ENCODE assay signal across 20 cellular contexts in the genomic region with DNA sequence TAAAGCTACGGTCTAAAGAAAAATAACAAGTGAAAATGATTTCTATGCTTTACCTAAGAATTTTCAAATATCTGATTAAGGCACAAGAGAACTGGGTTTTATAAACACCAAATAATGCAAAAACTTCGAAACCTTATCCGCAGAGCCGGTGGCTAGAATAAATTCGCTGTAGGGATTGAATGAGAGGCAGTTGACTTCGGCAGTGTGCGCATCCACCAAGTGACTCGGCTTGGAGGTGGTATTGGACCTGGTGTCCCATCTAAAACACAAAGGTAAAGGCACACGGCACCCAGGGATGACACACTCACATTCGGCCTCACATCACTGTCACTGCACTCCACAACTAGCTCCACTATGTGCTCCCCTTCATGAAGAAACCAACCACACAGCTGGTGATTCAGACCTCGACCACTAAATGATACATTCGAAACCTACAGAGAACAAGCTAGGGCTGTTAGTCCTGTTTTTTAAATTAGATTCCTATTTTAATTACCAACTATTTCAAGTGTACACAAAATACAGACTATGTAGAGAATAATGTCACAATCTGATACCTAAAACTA. TPM values are rescaled to one million over a fixed set of nuclear protein-coding genes. Genes with fewer than 3 reads are reported as not detected.
DNase-seq lines count a peak whose midpoint lies in the region; ATAC-seq and TF ChIP-seq lines count a peak whose summit lies in the region.
"Had no signal": no experiment of that assay in that cellular context is flagged by ENCODE, and none has a peak within 500 bp of the region (broad histone marks: within the 10 kb centered on the region; RNA-seq: fewer than 3 reads in every experiment).

No MANE protein-coding gene starts in this region.

- H4K20me1 ChIP-seq in HCT116 (ENCODE audit: insufficient read depth), result no peaks in the 10 kb centered on the region

- H3K4me1 ChIP-seq in cardiac muscle cell (ENCODE audit: low read depth) (no peaks in the 10 kb centered on the region), HCT116 (ENCODE audit: control insufficient read depth in 1 of 2, insufficient read depth in 2 of 2, low read length in 2 of 2) (peaks cover 0 to 13% of the 10 kb centered on the region in 2 experiments; a peak in 1 of 4 replicates)
- H3K4me1 ChIP-seq: body of pancreas, neural progenitor cell, psoas muscle, stomach had no signal

- no peak overlapping the region for H3K27ac Mint-ChIP-seq in stimulated activated naive CD8-positive, alpha-beta T cell treated with anti-CD3 and anti-CD28 coated beads, Interleukin-15, amount 100 ng/mL, for 72 hours
- H3K27ac Mint-ChIP-seq: endodermal cell, neural progenitor cell had no signal

- no peak overlapping the region for H3K9ac ChIP-seq in HCT116 (ENCODE audit: low read length)
- H3K9ac ChIP-seq: neural progenitor cell had no signal

- H3K9me2 ChIP-seq in HCT116 (ENCODE audit: insufficient read depth), result no peaks in the 10 kb centered on the region

- TSS peak; percentile 24 for BruUV-seq in HCT116 (replicated peaks; lab: Mats Ljungman, UMichigan)

- peaks cover 42% of the 10 kb centered on the region for H3K4me1 Mint-ChIP-seq in stimulated activated naive CD8-positive, alpha-beta T cell treated with anti-CD3 and anti-CD28 coated beads, Interleukin-15, amount 100 ng/mL, for 72 hours
- H3K4me1 Mint-ChIP-seq: endodermal cell had no signal

- DNase-seq in cardiac muscle cell (ENCODE audit: low read depth in 1 of 2, low spot score in 1 of 2) (no peak), Right ventricle myocardium inferior (ENCODE audit: missing footprints) (no peak), HCT116 (ENCODE audit: low read depth, low spot score) (no peak), epithelial cell of esophagus (ENCODE audit: low read depth) (peak; percentile 35), amniotic stem cell (lab: John Stamatoyannopoulos, UW) (no peak)
- peak in 1 of 2 donors; percentile 12 for DNase-seq in stimulated activated naive CD8-positive, alpha-beta T cell treated with anti-CD3 and anti-CD28 coated beads, Interleukin-15, amount 100 ng/mL, for 72 hours
- DNase-seq: activated CD4-positive, CD25-positive, alpha-beta regulatory T cell treated with anti-CD3 and anti-CD28 coated beads, Interleukin-2, amount 50 U/mL, for 72 hours; activated CD8-positive, alpha-beta memory T cell treated with anti-CD3 and anti-CD28 coated beads, Interleukin-2, amount 50 U/mL, for 48 hours; body of pancreas; endodermal cell; glutamatergic neuron; left colon; NCI-H1436; NCI-H526 treated with DMSO at 0.1 percent for 48 hours; psoas muscle; stimulated activated CD4-positive, alpha-beta T cell treated with anti-CD3 and anti-CD28 coated beads, Interleukin-2, amount 100 ng/mL, for 24 hours; stomach; trophoblast cell had no signal

- no peaks in the 10 kb centered on the region for H3K27me3 ChIP-seq in cardiac muscle cell
- H3K27me3 ChIP-seq in HCT116 (ENCODE audit: insufficient read depth, low read length), result no peaks in the 10 kb centered on the region
- H3K27me3 ChIP-seq: body of pancreas, neural progenitor cell, stomach had no signal

- no peak for TF ChIP-seq RAD21 in HCT116 (IDR thresholded peaks at IDR 0.05; ENCODE audit: low read depth)

- H3K36me3 ChIP-seq in cardiac muscle cell, result peaks cover 81% of the 10 kb centered on the region
- peaks cover 15 to 29% of the 10 kb centered on the region in 2 experiments for H3K36me3 ChIP-seq in HCT116 (ENCODE audit: control insufficient read depth in 1 of 2, insufficient read depth in 2 of 2, low read length in 2 of 2)

- no peak overlapping the region for H3K4me3 Mint-ChIP-seq in stimulated activated naive CD8-positive, alpha-beta T cell treated with anti-CD3 and anti-CD28 coated beads, Interleukin-15, amount 100 ng/mL, for 72 hours
- H3K4me3 Mint-ChIP-seq: endodermal cell, neural progenitor cell had no signal

- no peak for ATAC-seq in Right ventricle myocardium inferior
- no peak for ATAC-seq in HCT116
- peak; percentile 75 for ATAC-seq in stimulated activated naive CD8-positive, alpha-beta T cell treated with anti-CD3 and anti-CD28 coated beads, Interleukin-15, amount 100 ng/mL, for 72 hours
- no peak for ATAC-seq in GM21360 (IDR thresholded peaks at IDR 0.05; ENCODE audit: unreplicated experiment)
- ATAC-seq: body of pancreas, left colon, psoas muscle had no signal

- TF ChIP-seq CTCF in cardiac muscle cell (IDR thresholded peaks at IDR 0.05; ENCODE audit: low read depth, low read length) (no peak), HCT116 (IDR thresholded peaks at IDR 0.05 in 2 of 3, conservative IDR thresholded peaks at IDR 0.05 in 1 of 3; ENCODE audit: borderline replicate concordance in 1 of 3, insufficient read depth in 1 of 3, low read depth in 2 of 3, low read length in 2 of 3) (no peak), epithelial cell of esophagus (IDR thresholded peaks at IDR 0.05; ENCODE audit: insufficient read depth, low read depth, low read length, missing control alignments) (no peak)

- H3K4me2 ChIP-seq in HCT116 (ENCODE audit: low read length), result no peak overlapping the region
- H3K4me2 ChIP-seq: neural progenitor cell had no signal

- peak overlapping the region; percentile 36 for H3K27ac ChIP-seq in cardiac muscle cell
- H3K27ac ChIP-seq in HCT116 (ENCODE audit: low read depth, low read length), result no peak overlapping the region
- H3K27ac ChIP-seq: body of pancreas, psoas muscle had no signal

- CTCF ChIA-PET in HCT116 (lab: Charles Lee), result no interaction called here

- no peaks in the 10 kb centered on the region for H3K9me3 ChIP-seq in cardiac muscle cell (ENCODE audit: low read depth)
- no peaks in the 10 kb centered on the region for H3K9me3 ChIP-seq in HCT116 (ENCODE audit: control insufficient read depth in 1 of 2, insufficient read depth in 1 of 2, low read depth in 1 of 2, low read length in 2 of 2)
- H3K9me3 ChIP-seq: body of pancreas, psoas muscle had no signal

- no peak overlapping the region for H3K4me3 ChIP-seq in cardiac muscle cell
- no peak overlapping the region for H3K4me3 ChIP-seq in HCT116 (replicated peaks in 1 of 2; ENCODE audit: low read depth in 1 of 2, low read length in 2 of 2)
- no peak overlapping the region for H3K4me3 ChIP-seq in epithelial cell of esophagus (ENCODE audit: low read length)
- H3K4me3 ChIP-seq: body of pancreas, neural progenitor cell, psoas muscle, stomach had no signal

- POLR2A ChIA-PET in HCT116 (lab: Charles Lee), result no interaction called here

- no peak overlapping the region for H2AFZ ChIP-seq in HCT116 (ENCODE audit: low read depth, low read length, poor library complexity, severe bottlenecking)
- H2AFZ ChIP-seq: neural progenitor cell had no signal

- RAD21 ChIA-PET in HCT116 (lab: Charles Lee; ENCODE audit: low non-redundant PET in 1 of 2, low total read pairs in 2 of 2, uncharacterized antibody in 2 of 2, unreplicated experiment in 2 of 2), result no interaction called here

- H3K27me3 Mint-ChIP-seq in stimulated activated naive CD8-positive, alpha-beta T cell treated with anti-CD3 and anti-CD28 coated beads, Interleukin-15, amount 100 ng/mL, for 72 hours, result no peaks in the 10 kb centered on the region

- intact Hi-C loops in Right ventricle myocardium inferior (cut with DNase I) (no loop called here), HCT116 (cut with micrococcal nuclease) (no loop called here)

- no peaks in the 10 kb centered on the region for H3K9me3 Mint-ChIP-seq in stimulated activated naive CD8-positive, alpha-beta T cell treated with anti-CD3 and anti-CD28 coated beads, Interleukin-15, amount 100 ng/mL, for 72 hours

- no peak for TF ChIP-seq POLR2A in HCT116 (IDR thresholded peaks at IDR 0.05; ENCODE audit: borderline replicate concordance, extremely low read depth, insufficient read depth, insufficient read length)

- peaks cover 66% of the 10 kb centered on the region for H3K79me2 ChIP-seq in HCT116 (ENCODE audit: insufficient read depth, low read length)

TF ChIP-seq in HCT116, 20 proteins besides CTCF, POLR2A, EP300 and RAD21 (continues in another document):
- TF ChIP-seq FOSL1 (IDR thresholded peaks at IDR 0.05; ENCODE audit: low read depth), result no peak
- TF ChIP-seq, protein P1, sequence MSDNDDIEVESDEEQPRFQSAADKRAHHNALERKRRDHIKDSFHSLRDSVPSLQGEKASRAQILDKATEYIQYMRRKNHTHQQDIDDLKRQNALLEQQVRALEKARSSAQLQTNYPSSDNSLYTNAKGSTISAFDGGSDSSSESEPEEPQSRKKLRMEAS (IDR thresholded peaks at IDR 0.05), result no peak
- no peak for TF ChIP-seq SRF (IDR thresholded peaks at IDR 0.05; ENCODE audit: low read depth)
- TF ChIP-seq EZH2phosphoT487 (IDR thresholded peaks at IDR 0.05; ENCODE audit: borderline replicate concordance), result no peak
- TF ChIP-seq, protein P2, sequence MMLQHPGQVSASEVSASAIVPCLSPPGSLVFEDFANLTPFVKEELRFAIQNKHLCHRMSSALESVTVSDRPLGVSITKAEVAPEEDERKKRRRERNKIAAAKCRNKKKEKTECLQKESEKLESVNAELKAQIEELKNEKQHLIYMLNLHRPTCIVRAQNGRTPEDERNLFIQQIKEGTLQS (IDR thresholded peaks at IDR 0.05), result no peak
- TF ChIP-seq JUND (IDR thresholded peaks at IDR 0.05), result no peak
- TF ChIP-seq ZNF274 (IDR thresholded peaks at IDR 0.05; ENCODE audit: low read depth, low read length), result no peak
- TF ChIP-seq EGR1 (IDR thresholded peaks at IDR 0.05; ENCODE audit: low read depth), result no peak
- TF ChIP-seq CBX3 (IDR thresholded peaks at IDR 0.05; ENCODE audit: low read depth), result no peak
- no peak for TF ChIP-seq YY1 (IDR thresholded peaks at IDR 0.05; ENCODE audit: extremely low read depth, insufficient replicate concordance, low read depth, low read length)
- TF ChIP-seq, protein P3, sequence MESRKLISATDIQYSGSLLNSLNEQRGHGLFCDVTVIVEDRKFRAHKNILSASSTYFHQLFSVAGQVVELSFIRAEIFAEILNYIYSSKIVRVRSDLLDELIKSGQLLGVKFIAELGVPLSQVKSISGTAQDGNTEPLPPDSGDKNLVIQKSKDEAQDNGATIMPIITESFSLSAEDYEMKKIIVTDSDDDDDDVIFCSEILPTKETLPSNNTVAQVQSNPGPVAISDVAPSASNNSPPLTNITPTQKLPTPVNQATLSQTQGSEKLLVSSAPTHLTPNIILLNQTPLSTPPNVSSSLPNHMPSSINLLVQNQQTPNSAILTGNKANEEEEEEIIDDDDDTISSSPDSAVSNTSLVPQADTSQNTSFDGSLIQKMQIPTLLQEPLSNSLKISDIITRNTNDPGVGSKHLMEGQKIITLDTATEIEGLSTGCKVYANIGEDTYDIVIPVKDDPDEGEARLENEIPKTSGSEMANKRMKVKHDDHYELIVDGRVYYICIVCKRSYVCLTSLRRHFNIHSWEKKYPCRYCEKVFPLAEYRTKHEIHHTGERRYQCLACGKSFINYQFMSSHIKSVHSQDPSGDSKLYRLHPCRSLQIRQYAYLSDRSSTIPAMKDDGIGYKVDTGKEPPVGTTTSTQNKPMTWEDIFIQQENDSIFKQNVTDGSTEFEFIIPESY (IDR thresholded peaks at IDR 0.05; ENCODE audit: extremely low read depth, insufficient replicate concordance, low read length), result no peak

RNA-seq across cellular contexts. Expression of a gene that starts 17.5 kb away (rescaled TPM):
- total RNA-seq in cardiac muscle cell, result 176 and 231 TPM in 2 replicates
- 448 and 459 TPM in 2 replicates for polyA plus RNA-seq in cardiac muscle cell
- 108 TPM for total RNA-seq in Right ventricle myocardium inferior
- 146 TPM for total RNA-seq in HCT116 (2021; ENCODE audit: unreplicated experiment)
- 89.4 and 146 TPM in 2 replicates for polyA plus RNA-seq in HCT116 (2012)
